Comparison of ENCODE assay signal across 14 cellular contexts in the genomic region with DNA sequence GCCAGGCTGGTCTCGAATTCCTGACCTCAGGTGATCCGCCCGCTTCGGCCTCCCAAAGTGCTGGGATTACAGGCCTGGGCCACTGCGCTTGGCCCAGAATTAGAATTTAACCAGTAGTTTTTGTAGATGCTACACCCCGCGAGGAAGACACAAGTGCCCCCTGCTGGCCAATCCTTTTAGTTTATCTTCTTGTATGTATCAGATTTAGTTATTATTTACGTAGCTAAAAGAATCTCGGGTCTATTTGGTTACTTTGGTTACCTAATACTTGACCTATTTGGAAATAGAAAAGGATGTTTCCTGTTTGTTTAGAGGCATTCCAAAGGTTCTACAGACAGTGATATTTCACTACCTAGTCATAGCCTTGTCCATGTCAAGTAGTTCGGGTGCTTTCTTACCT. TPM values are rescaled to one million over a fixed set of nuclear protein-coding genes. Genes with fewer than 3 reads are reported as not detected.
DNase-seq lines count a peak whose midpoint lies in the region; TF ChIP-seq lines count a peak whose summit lies in the region.
"Had no signal": no experiment of that assay in that cellular context is flagged by ENCODE, and none has a peak within 500 bp of the region (broad histone marks: within the 10 kb centered on the region; RNA-seq: fewer than 3 reads in every experiment).

No MANE protein-coding gene starts in this region.

- peak; percentile 22; the same call in 1 of the 2 replicates for TF ChIP-seq RAD21 in Ishikawa (IDR thresholded peaks at IDR 0.05; ENCODE audit: low read depth)

- H3K27me3 ChIP-seq in spleen (replicated peaks in 1 of 7): peaks cover 0 to 11% (median 0%) of the 10 kb centered on the region in 7 donors
- H3K27me3 ChIP-seq: left lung, neutrophil had no signal

- no peak overlapping the region for H3K4me3 ChIP-seq in spleen
- H3K4me3 ChIP-seq: coronary artery, left lung had no signal

- 68 to 74% (median 69%) methylated on average over 10 of the region's 10 CpGs for WGBS in spleen, 5 donors

- H3K9me3 ChIP-seq in spleen: peaks cover 0 to 8% (median 0%) of the 10 kb centered on the region in 8 donors
- H3K9me3 ChIP-seq: left lung, neutrophil had no signal

- no peaks in the 10 kb centered on the region for H3K36me3 ChIP-seq in spleen
- H3K36me3 ChIP-seq: left lung, neutrophil had no signal

- no peaks in the 10 kb centered on the region for H3K4me1 ChIP-seq in spleen
- H3K4me1 ChIP-seq: left lung had no signal

- peak; percentile 12 for DNase-seq in DMS53 (lab: John Stamatoyannopoulos, UW)
- no peak for DNase-seq in DMS53 treated with DMSO at 0.1 percent for 48 hours (lab: John Stamatoyannopoulos, UW; ENCODE audit: unreplicated experiment)
- DNase-seq in activated CD4-positive, alpha-beta T cell treated with anti-CD3 and anti-CD28 coated beads for 48 hours: peak; percentile 60
- DNase-seq in spleen: peak; percentile 19
- DNase-seq in activated CD4-positive, CD25-positive, alpha-beta regulatory T cell (lab: John Stamatoyannopoulos, UW): no peak
- no peak for DNase-seq in superior temporal gyrus (ENCODE audit: extremely low spot score)
- DNase-seq in effector CD8-positive, alpha-beta T cell (lab: John Stamatoyannopoulos, UW): no peak
- DNase-seq: DMS79 treated with DMSO at 0.1 percent for 48 hours, left lung, NCI-H1417 had no signal

- no peak for TF ChIP-seq POLR2A in spleen (IDR thresholded peaks at IDR 0.05)

- intact Hi-C loops in spleen (cut with DNase I; ENCODE audit: low total_unique reads): no loop called here

- H3K27ac ChIP-seq in spleen: no peak overlapping the region
- H3K27ac ChIP-seq: coronary artery, left lung, neutrophil, RWPE1 had no signal

- TF ChIP-seq CTCF in spleen (IDR thresholded peaks at IDR 0.05 in 8 of 11, conservative IDR thresholded peaks at IDR 0.05 in 3 of 11): no peak

- TF ChIP-seq EP300 in Ishikawa (IDR thresholded peaks at IDR 0.05; ENCODE audit: borderline replicate concordance): no peak

TF ChIP-seq in Ishikawa, 13 proteins besides CTCF, POLR2A, EP300 and RAD21:
- TF ChIP-seq TCF12 (IDR thresholded peaks at IDR 0.05; ENCODE audit: low read depth) (no peak), ZBTB7A (IDR thresholded peaks at IDR 0.05; ENCODE audit: low read depth) (no peak), FOXM1 (IDR thresholded peaks at IDR 0.05; ENCODE audit: borderline replicate concordance, low read depth) (no peak), TAF1 (IDR thresholded peaks at IDR 0.05; ENCODE audit: low read depth) (no peak), TEAD4 (IDR thresholded peaks at IDR 0.05) (no peak), CREB1 (IDR thresholded peaks at IDR 0.05; ENCODE audit: low read depth) (no peak), EGR1 (IDR thresholded peaks at IDR 0.05) (no peak), YY1 (IDR thresholded peaks at IDR 0.05; ENCODE audit: low read depth) (no peak)
- TF ChIP-seq, protein P1, sequence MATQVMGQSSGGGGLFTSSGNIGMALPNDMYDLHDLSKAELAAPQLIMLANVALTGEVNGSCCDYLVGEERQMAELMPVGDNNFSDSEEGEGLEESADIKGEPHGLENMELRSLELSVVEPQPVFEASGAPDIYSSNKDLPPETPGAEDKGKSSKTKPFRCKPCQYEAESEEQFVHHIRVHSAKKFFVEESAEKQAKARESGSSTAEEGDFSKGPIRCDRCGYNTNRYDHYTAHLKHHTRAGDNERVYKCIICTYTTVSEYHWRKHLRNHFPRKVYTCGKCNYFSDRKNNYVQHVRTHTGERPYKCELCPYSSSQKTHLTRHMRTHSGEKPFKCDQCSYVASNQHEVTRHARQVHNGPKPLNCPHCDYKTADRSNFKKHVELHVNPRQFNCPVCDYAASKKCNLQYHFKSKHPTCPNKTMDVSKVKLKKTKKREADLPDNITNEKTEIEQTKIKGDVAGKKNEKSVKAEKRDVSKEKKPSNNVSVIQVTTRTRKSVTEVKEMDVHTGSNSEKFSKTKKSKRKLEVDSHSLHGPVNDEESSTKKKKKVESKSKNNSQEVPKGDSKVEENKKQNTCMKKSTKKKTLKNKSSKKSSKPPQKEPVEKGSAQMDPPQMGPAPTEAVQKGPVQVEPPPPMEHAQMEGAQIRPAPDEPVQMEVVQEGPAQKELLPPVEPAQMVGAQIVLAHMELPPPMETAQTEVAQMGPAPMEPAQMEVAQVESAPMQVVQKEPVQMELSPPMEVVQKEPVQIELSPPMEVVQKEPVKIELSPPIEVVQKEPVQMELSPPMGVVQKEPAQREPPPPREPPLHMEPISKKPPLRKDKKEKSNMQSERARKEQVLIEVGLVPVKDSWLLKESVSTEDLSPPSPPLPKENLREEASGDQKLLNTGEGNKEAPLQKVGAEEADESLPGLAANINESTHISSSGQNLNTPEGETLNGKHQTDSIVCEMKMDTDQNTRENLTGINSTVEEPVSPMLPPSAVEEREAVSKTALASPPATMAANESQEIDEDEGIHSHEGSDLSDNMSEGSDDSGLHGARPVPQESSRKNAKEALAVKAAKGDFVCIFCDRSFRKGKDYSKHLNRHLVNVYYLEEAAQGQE (IDR thresholded peaks at IDR 0.05; ENCODE audit: low read depth): no peak
TF ChIP-seq in Ishikawa: peak in this region for 0.

RNA-seq across cellular contexts. Expression of a gene that starts 22.0 kb away (rescaled TPM):
- total RNA-seq in spleen: under 1 TPM in 5 of 7 donors, not detected in 2; 0.07 to 0.54 (median 0.14) TPM
- polyA plus RNA-seq in spleen: under 1 TPM; 0.02 to 0.03 (median 0.02) TPM

Comparison
In these comparisons a context has a peak if more than half of its experiments do, and no peak if none do; other contexts are left out.
1. DNase-seq: peak in DMS53 (single experiment), activated CD4-positive, alpha-beta T cell treated with anti-CD3 and anti-CD28 coated beads for 48 hours (single experiment) and spleen (single experiment); none in DMS53 treated with DMSO at 0.1 percent for 48 hours (single experiment), activated CD4-positive, CD25-positive, alpha-beta regulatory T cell (0 of 4), superior temporal gyrus (single experiment) and effector CD8-positive, alpha-beta T cell (single experiment).